Comparison of ENCODE assay signal across 1 cellular context in genomic region chr12:64402181-64402580, GRCh38.
TF ChIP-seq lines count a peak whose summit lies in the region.

No MANE protein-coding gene starts in this region.

TF ChIP-seq in K562, 482 proteins besides CTCF, POLR2A, EP300 and RAD21 (continued from another document and continues in another):
- no peak for TF ChIP-seq GTF3C2 (IDR thresholded peaks at IDR 0.05; ENCODE audit: borderline replicate concordance, extremely low read depth, insufficient read length)
- TF ChIP-seq PRPF4 (IDR thresholded peaks at IDR 0.05; ENCODE audit: insufficient read depth, low read depth, low read length, poor library complexity, severe bottlenecking) = no peak
- TF ChIP-seq MAFG (tag; conservative IDR thresholded peaks at IDR 0.05) = no peak
- TF ChIP-seq GATAD2B (IDR thresholded peaks at IDR 0.05; ENCODE audit: borderline replicate concordance) = no peak
- no peak for TF ChIP-seq ATF1 (CRISPR knock-in tag; IDR thresholded peaks at IDR 0.05)
- no peak for TF ChIP-seq ATF1 (tag; IDR thresholded peaks at IDR 0.05)
- TF ChIP-seq SMAD4 (CRISPR knock-in tag; conservative IDR thresholded peaks at IDR 0.05) = peak; percentile 73
- no peak for TF ChIP-seq POLR2B (IDR thresholded peaks at IDR 0.05; ENCODE audit: low read depth, partially characterized antibody)
- TF ChIP-seq FOXM1 (IDR thresholded peaks at IDR 0.05; ENCODE audit: low read depth) = no peak
- no peak for TF ChIP-seq FOXM1 (CRISPR knock-in tag; IDR thresholded peaks at IDR 0.05; ENCODE audit: low read depth)
- no peak for TF ChIP-seq ZBTB34 (CRISPR knock-in tag; IDR thresholded peaks at IDR 0.05)
- TF ChIP-seq ETS2 (tag; IDR thresholded peaks at IDR 0.05; ENCODE audit: borderline replicate concordance, poor library complexity, severe bottlenecking) = no peak
- TF ChIP-seq POLR2AphosphoS2 (IDR thresholded peaks at IDR 0.05; ENCODE audit: low read length) = no peak
- TF ChIP-seq HNRNPUL1 (IDR thresholded peaks at IDR 0.05; ENCODE audit: low read length) = no peak
- TF ChIP-seq CEBPZ (IDR thresholded peaks at IDR 0.05; ENCODE audit: borderline replicate concordance, low read depth, low read length) = no peak
- no peak for TF ChIP-seq ZFP91 (CRISPR knock-in tag; IDR thresholded peaks at IDR 0.05)
- no peak for TF ChIP-seq ZNF764 (CRISPR knock-in tag; IDR thresholded peaks at IDR 0.05; ENCODE audit: low read depth)
- no peak for TF ChIP-seq CUX1 (CRISPR knock-in tag; IDR thresholded peaks at IDR 0.05)
- peak; percentile 77; the same call in 1 of the 2 replicates for TF ChIP-seq ZNF644 (tag; IDR thresholded peaks at IDR 0.05; ENCODE audit: low read depth)
- no peak for TF ChIP-seq ZKSCAN8 (CRISPR knock-in tag; IDR thresholded peaks at IDR 0.05)
- TF ChIP-seq ZNF561 (CRISPR knock-in tag; conservative IDR thresholded peaks at IDR 0.05) = no peak
- TF ChIP-seq RBM22 (IDR thresholded peaks at IDR 0.05; ENCODE audit: low read depth, low read length, poor library complexity, severe bottlenecking) = no peak
- no peak for TF ChIP-seq ZC3H11A (IDR thresholded peaks at IDR 0.05; ENCODE audit: low read depth, low read length)
- no peak for TF ChIP-seq MECOM (CRISPR knock-in tag; IDR thresholded peaks at IDR 0.05)
- no peak for TF ChIP-seq ARHGAP35 (IDR thresholded peaks at IDR 0.05; ENCODE audit: partially characterized antibody)
- no peak for TF ChIP-seq LCOR (CRISPR knock-in tag; IDR thresholded peaks at IDR 0.05)
- no peak for TF ChIP-seq SMARCB1 (IDR thresholded peaks at IDR 0.05; ENCODE audit: insufficient read length, low read depth)
- no peak for TF ChIP-seq TAF15 (IDR thresholded peaks at IDR 0.05; ENCODE audit: low read depth, low read length)
- TF ChIP-seq ZNF518B (CRISPR knock-in tag; IDR thresholded peaks at IDR 0.05) = no peak
- TF ChIP-seq NFE2 (IDR thresholded peaks at IDR 0.05; ENCODE audit: low read depth) = no peak
- peak; percentile 90; the same call in 1 of the 2 replicates for TF ChIP-seq DMBX1 (CRISPR knock-in tag; IDR thresholded peaks at IDR 0.05; ENCODE audit: borderline replicate concordance)
- TF ChIP-seq THAP12 (CRISPR knock-in tag; IDR thresholded peaks at IDR 0.05) = no peak
- no peak for TF ChIP-seq SRSF9 (IDR thresholded peaks at IDR 0.05; ENCODE audit: borderline replicate concordance, low read depth, low read length)
- no peak for TF ChIP-seq ZNF124 (CRISPR knock-in tag; IDR thresholded peaks at IDR 0.05)
- TF ChIP-seq ZNF511 (CRISPR knock-in tag; IDR thresholded peaks at IDR 0.05) = no peak
- no peak for TF ChIP-seq ESRRB (CRISPR knock-in tag; IDR thresholded peaks at IDR 0.05; ENCODE audit: borderline replicate concordance)
- no peak for TF ChIP-seq RFX7 (CRISPR knock-in tag; IDR thresholded peaks at IDR 0.05)
- TF ChIP-seq ZC3H8 (IDR thresholded peaks at IDR 0.05) = no peak
- no peak for TF ChIP-seq ZFP30 (CRISPR knock-in tag; IDR thresholded peaks at IDR 0.05; ENCODE audit: borderline replicate concordance)
- no peak for TF ChIP-seq ZNF184 (CRISPR knock-in tag; IDR thresholded peaks at IDR 0.05)
- TF ChIP-seq ZNF778 (CRISPR knock-in tag; IDR thresholded peaks at IDR 0.05) = no peak
- no peak for TF ChIP-seq TOE1 (IDR thresholded peaks at IDR 0.05; ENCODE audit: borderline replicate concordance)
- TF ChIP-seq TOE1 (CRISPR knock-in tag; IDR thresholded peaks at IDR 0.05; ENCODE audit: borderline replicate concordance, low read depth) = no peak
